19 cellular contexts compared by ENCODE assay signal in the genomic region with DNA sequence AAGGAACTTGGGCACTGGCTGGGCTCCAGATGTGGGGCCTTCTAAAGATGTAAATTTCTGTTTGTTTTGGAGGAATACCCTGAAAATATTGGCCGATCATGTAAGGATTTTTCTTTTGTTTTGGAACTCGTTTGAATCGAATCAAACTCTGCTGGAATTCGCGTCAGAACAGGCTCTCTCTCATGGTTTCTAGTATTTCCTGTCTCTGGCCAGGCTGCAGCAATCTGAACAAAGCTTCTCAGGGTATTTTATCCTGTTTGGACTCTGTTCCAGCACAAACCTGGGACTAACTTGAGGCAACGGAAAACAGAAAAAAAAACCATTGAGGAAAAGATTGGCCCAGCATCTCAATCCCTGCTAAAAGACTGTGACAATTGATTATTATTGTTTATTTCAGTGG.
A peak's percentile ranks its signal among the peaks of the same experiment; 100 is the strongest.
DNase-seq lines count a peak whose midpoint lies in the region; ATAC-seq and TF ChIP-seq lines count a peak whose summit lies in the region.
"Had no signal": no experiment of that assay in that cellular context is flagged by ENCODE, and none has a peak within 500 bp of the region (broad histone marks: within the 10 kb centered on the region; RNA-seq: fewer than 3 reads in every experiment).

No MANE protein-coding gene starts in this region.

- H3K27me3 ChIP-seq in AG04450 (ENCODE audit: control insufficient read depth, insufficient read depth, low read length) (no peaks in the 10 kb centered on the region), mammary epithelial cell (ENCODE audit: insufficient read depth, low read length) (no peaks in the 10 kb centered on the region), esophagus squamous epithelium (no peaks in the 10 kb centered on the region)
- H3K27me3 ChIP-seq in effector memory CD4-positive, alpha-beta T cell (replicated peaks; ENCODE audit: control insufficient read depth, insufficient read depth, low read length, poor library complexity, severe bottlenecking) = no peaks in the 10 kb centered on the region
- H3K27me3 ChIP-seq: neutrophil had no signal

- dilution Hi-C loops in mammary epithelial cell (cut with HindIII; ENCODE audit: low sequenced_read_pairs) = no loop called here

- no peaks in the 10 kb centered on the region for H3K9me3 ChIP-seq in AG04450 (ENCODE audit: control insufficient read depth, insufficient read depth, low read length)
- no peaks in the 10 kb centered on the region for H3K9me3 ChIP-seq in mammary epithelial cell (replicated peaks; ENCODE audit: insufficient read depth, low read length)
- no peaks in the 10 kb centered on the region for H3K9me3 ChIP-seq in effector memory CD4-positive, alpha-beta T cell (ENCODE audit: control insufficient read depth, low read length)
- no peaks in the 10 kb centered on the region for H3K9me3 ChIP-seq in esophagus squamous epithelium
- H3K9me3 ChIP-seq: Caco-2, neutrophil had no signal

- POLR2A ChIA-PET in AG04450 (lab: Yijun Ruan, JAX) = no interaction called here

- H3K27ac ChIP-seq in AG04450 (ENCODE audit: low read depth, low read length) (no peak overlapping the region), mammary epithelial cell (ENCODE audit: insufficient read depth, low read depth, low read length) (no peak overlapping the region), esophagus squamous epithelium (peak overlapping the region in 2 of 4 donors; percentile 44 to 48)
- H3K27ac ChIP-seq in effector memory CD4-positive, alpha-beta T cell (ENCODE audit: insufficient read depth, low read length, poor library complexity, severe bottlenecking) = no peak overlapping the region
- H3K27ac ChIP-seq: HL-60, KMS-11, neutrophil had no signal

- no TSS peak for BruUV-seq in mammary epithelial cell (replicated peaks; lab: Mats Ljungman, UMichigan)

- H3K27ac Mint-ChIP-seq in osteocyte (ENCODE audit: unreplicated experiment) = peak overlapping the region; percentile 79
- H3K27ac Mint-ChIP-seq: T-helper 1 cell treated with Interleukin-12 subunit alpha and Interleukin-12 subunit beta and Interleukin-4 antibody, amounts not matched to agents 30 μg/mL and 1 μg/mL, for 36 hours had no signal

- no peak for ATAC-seq in HG03432 (IDR thresholded peaks at IDR 0.05; ENCODE audit: unreplicated experiment)
- ATAC-seq in GM21825 (IDR thresholded peaks at IDR 0.05; ENCODE audit: unreplicated experiment) = no peak
- ATAC-seq: left lobe of liver had no signal

- TF ChIP-seq POLR2A in esophagus squamous epithelium (IDR thresholded peaks at IDR 0.05) = no peak

- DNase-seq in AG04450 (ENCODE audit: low read depth, low spot score) (no peak), mammary epithelial cell (no peak), foreskin fibroblast (peak; percentile 19 to 50), osteocyte (ENCODE audit: extremely low spot score, unreplicated experiment) (no peak), esophagus squamous epithelium (lab: John Stamatoyannopoulos, UW) (no peak)
- no peak for DNase-seq in effector memory CD4-positive, alpha-beta T cell
- DNase-seq: activated CD4-positive, CD25-positive, alpha-beta regulatory T cell; activated gamma-delta T cell; aorta; Caco-2; hypothalamus; NCI-H1105 treated with DMSO at 0.1 percent for 48 hours had no signal

- H3K79me2 ChIP-seq in mammary epithelial cell (ENCODE audit: insufficient read depth, low read length) = no peaks in the 10 kb centered on the region

- in situ Hi-C loops in mammary epithelial cell (cut with MboI; ENCODE audit: low sequenced_read_pairs in 2 of 2) = no loop called here

- H2AFZ ChIP-seq in mammary epithelial cell (ENCODE audit: low read depth, low read length) = peak overlapping the region; percentile 60

- intact Hi-C loops in mammary epithelial cell (cut with micrococcal nuclease) = loop anchor here (10.0 kb wide), 1 partner anchor 340 kb away; the partner anchor contains the start of gene NRP1
- intact Hi-C loops in esophagus squamous epithelium (cut with DNase I) = no loop called here

- no peaks in the 10 kb centered on the region for H3K36me3 Mint-ChIP-seq in osteocyte (ENCODE audit: unreplicated experiment)

- H3K36me3 ChIP-seq in mammary epithelial cell (ENCODE audit: insufficient read depth, low read length) (no peaks in the 10 kb centered on the region), esophagus squamous epithelium (no peaks in the 10 kb centered on the region)
- H3K36me3 ChIP-seq in effector memory CD4-positive, alpha-beta T cell (ENCODE audit: control insufficient read depth, insufficient read depth, low read length) = no peaks in the 10 kb centered on the region
- H3K36me3 ChIP-seq: neutrophil had no signal

- no peaks in the 10 kb centered on the region for H4K20me1 ChIP-seq in mammary epithelial cell (ENCODE audit: insufficient read depth, low read length)

- no peaks in the 10 kb centered on the region for H3K27me3 Mint-ChIP-seq in osteocyte (ENCODE audit: unreplicated experiment)

- H3K4me3 ChIP-seq in AG04450 (ENCODE audit: low read depth, low read length) = peak overlapping the region; percentile 20
- H3K4me3 ChIP-seq in mammary epithelial cell (replicated peaks in 1 of 3; ENCODE audit: insufficient read depth in 1 of 3, low read depth in 2 of 3, low read length in 3 of 3) = peak overlapping the region in 1 of 3 experiments; percentile 25
- peak overlapping the region in 1 of 2 donors; percentile 25 for H3K4me3 ChIP-seq in foreskin fibroblast (ENCODE audit: low read depth in 1 of 2, low read length in 2 of 2)
- no peak overlapping the region for H3K4me3 ChIP-seq in effector memory CD4-positive, alpha-beta T cell (ENCODE audit: insufficient read depth, low read depth, low read length, poor library complexity, severe bottlenecking)
- H3K4me3 ChIP-seq in esophagus squamous epithelium = peak overlapping the region in 1 of 4 donors; percentile 40

- H3K4me2 ChIP-seq in mammary epithelial cell (ENCODE audit: insufficient read depth, low read depth, low read length) = peak overlapping the region; percentile 50
- H3K4me2 ChIP-seq: KMS-11 had no signal

- CTCF ChIA-PET in AG04450 (lab: Charles Lee) (interaction anchor here (0.6 kb wide), 1 partner anchor 752 kb away, joined by 11 read pairs; no protein-coding TSS in a partner anchor), mammary epithelial cell (lab: Charles Lee; ENCODE audit: low non-redundant PET) (no interaction called here)

- H3K4me3 Mint-ChIP-seq in osteocyte (ENCODE audit: unreplicated experiment) = peak overlapping the region; percentile 40
- H3K4me3 Mint-ChIP-seq: T-helper 1 cell treated with Interleukin-12 subunit alpha and Interleukin-12 subunit beta and Interleukin-4 antibody, amounts not matched to agents 30 μg/mL and 1 μg/mL, for 36 hours had no signal

- H3K4me1 Mint-ChIP-seq in osteocyte (ENCODE audit: unreplicated experiment) = peaks cover 18% of the 10 kb centered on the region

- H3K9ac ChIP-seq in mammary epithelial cell (ENCODE audit: insufficient read depth, low read length) = no peak overlapping the region
- H3K9ac ChIP-seq: KMS-11 had no signal

- no peaks in the 10 kb centered on the region for H3K9me3 Mint-ChIP-seq in osteocyte (ENCODE audit: unreplicated experiment)
- H3K9me3 Mint-ChIP-seq: T-helper 1 cell treated with Interleukin-12 subunit alpha and Interleukin-12 subunit beta and Interleukin-4 antibody, amounts not matched to agents 30 μg/mL and 1 μg/mL, for 36 hours had no signal

- peaks cover 3% of the 10 kb centered on the region for H3K4me1 ChIP-seq in mammary epithelial cell (ENCODE audit: insufficient read depth, low read length)
- H3K4me1 ChIP-seq in effector memory CD4-positive, alpha-beta T cell (ENCODE audit: control insufficient read depth, insufficient read depth, low read length, poor library complexity, severe bottlenecking) = no peaks in the 10 kb centered on the region
- H3K4me1 ChIP-seq in esophagus squamous epithelium = peaks cover 0 to 8% (median 0%) of the 10 kb centered on the region in 3 donors
- H3K4me1 ChIP-seq: Caco-2 had no signal

- TF ChIP-seq CTCF in AG04450 (IDR thresholded peaks at IDR 0.05; ENCODE audit: low read depth, low read length) = no peak
- no peak for TF ChIP-seq CTCF in mammary epithelial cell (conservative IDR thresholded peaks at IDR 0.05 in 1 of 2, IDR thresholded peaks at IDR 0.05 in 1 of 2; ENCODE audit: extremely low read depth in 1 of 2, insufficient read depth in 1 of 2, low read depth in 1 of 2, low read length in 2 of 2)
- TF ChIP-seq CTCF in foreskin fibroblast (IDR thresholded peaks at IDR 0.05; ENCODE audit: low read depth, low read length) = no peak
- TF ChIP-seq CTCF in osteocyte (IDR thresholded peaks at IDR 0.05) = no peak
- TF ChIP-seq CTCF in esophagus squamous epithelium (IDR thresholded peaks at IDR 0.05) = no peak

- WGBS in mammary epithelial cell (ENCODE audit: low coverage, missing lambda C conversion rate) = 13% methylated on average over 6 of the region's 6 CpGs
- WGBS in esophagus squamous epithelium, 2 donors = 24 to 26% methylated on average over 6 of the region's 6 CpGs

Comparison
In these comparisons a context has a peak if more than half of its experiments do, and no peak if none do; other contexts are left out.
1. DNase-seq: peak in foreskin fibroblast (2 of 2); none in AG04450 (single experiment), mammary epithelial cell (single experiment), osteocyte (single experiment), effector memory CD4-positive, alpha-beta T cell (0 of 3) and esophagus squamous epithelium (single experiment).